15 cellular contexts compared by ENCODE assay signal in the genomic region with DNA sequence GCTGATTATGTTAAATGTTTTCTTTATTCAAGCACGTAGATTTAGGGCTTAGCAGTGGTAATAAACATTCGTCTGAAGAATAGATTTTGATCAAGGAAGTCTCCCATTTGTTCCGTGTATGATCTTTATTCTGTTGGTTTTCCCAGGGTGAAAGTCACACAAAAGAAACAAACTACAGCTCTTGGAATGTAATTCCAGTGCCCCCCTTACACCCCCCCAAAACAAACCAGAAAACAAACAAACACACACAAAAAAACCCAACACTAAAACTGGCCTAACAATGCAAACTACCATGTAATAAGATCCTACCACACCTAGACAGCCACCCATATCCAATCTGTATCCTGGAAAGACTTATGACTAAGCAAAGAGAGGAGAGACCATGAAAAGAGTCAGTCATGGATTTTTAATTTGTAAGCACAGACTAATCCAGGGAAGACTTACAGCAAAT.
A peak's percentile ranks its signal among the peaks of the same experiment; 100 is the strongest.
DNase-seq lines count a peak whose midpoint lies in the region; ATAC-seq, FAIRE-seq and TF ChIP-seq lines count a peak whose summit lies in the region.
"Had no signal": no experiment of that assay in that cellular context is flagged by ENCODE, and none has a peak within 500 bp of the region (broad histone marks: within the 10 kb centered on the region; RNA-seq: fewer than 3 reads in every experiment).

No MANE protein-coding gene starts in this region.

- no peaks in the 10 kb centered on the region for H3K27me3 Mint-ChIP-seq in mesothelial cell of epicardium (ENCODE audit: low read depth)

- H3K4me1 Mint-ChIP-seq in mesothelial cell of epicardium, result peaks cover 3% of the 10 kb centered on the region

- H3K36me3 ChIP-seq in esophagus squamous epithelium (no peaks in the 10 kb centered on the region), small intestine (ENCODE audit: control insufficient read depth in 2 of 2, insufficient read depth in 2 of 2, low read length in 2 of 2) (no peaks in the 10 kb centered on the region), suprapubic skin (no peaks in the 10 kb centered on the region)
- H3K36me3 ChIP-seq: BLaER1 had no signal

- H3K36me3 Mint-ChIP-seq in mesothelial cell of epicardium, result no peaks in the 10 kb centered on the region

- TF ChIP-seq EP300 in suprapubic skin (IDR thresholded peaks at IDR 0.05), result no peak

- peak overlapping the region; percentile 15 to 83 (median 74) for H3K27ac ChIP-seq in esophagus squamous epithelium
- H3K27ac ChIP-seq in small intestine (ENCODE audit: low read depth in 1 of 2, low read length in 1 of 2), result no peak overlapping the region
- H3K27ac ChIP-seq in suprapubic skin, result no peak overlapping the region
- H3K27ac ChIP-seq: BLaER1, parathyroid adenoma had no signal

- H3K9me3 ChIP-seq in esophagus squamous epithelium (no peaks in the 10 kb centered on the region), small intestine (ENCODE audit: control insufficient read depth, low read depth) (no peaks in the 10 kb centered on the region), suprapubic skin (no peaks in the 10 kb centered on the region)
- H3K9me3 ChIP-seq: BLaER1 had no signal

- intact Hi-C loops in esophagus squamous epithelium (cut with DNase I), result no loop called here

- H3K4me3 ChIP-seq in esophagus squamous epithelium (no peak overlapping the region), small intestine (ENCODE audit: low read depth in 1 of 2, low read length in 2 of 2) (no peak overlapping the region), suprapubic skin (no peak overlapping the region)
- H3K4me3 ChIP-seq: BLaER1 had no signal

- H3K27me3 ChIP-seq in esophagus squamous epithelium (no peaks in the 10 kb centered on the region), small intestine (ENCODE audit: control insufficient read depth in 2 of 2, insufficient read depth in 2 of 2, low read length in 2 of 2) (no peaks in the 10 kb centered on the region), suprapubic skin (no peaks in the 10 kb centered on the region)
- H3K27me3 ChIP-seq: BLaER1 had no signal

- no peak for TF ChIP-seq POLR2A in H54 (IDR thresholded peaks at IDR 0.05; ENCODE audit: low read depth, low read length)
- no peak for TF ChIP-seq POLR2A in esophagus squamous epithelium (IDR thresholded peaks at IDR 0.05)
- no peak for TF ChIP-seq POLR2A in suprapubic skin (IDR thresholded peaks at IDR 0.05)

- DNase-seq in H54 (ENCODE audit: insufficient read length, low spot score), result no peak
- peak; percentile 79 for DNase-seq in NCI-H69 (lab: John Stamatoyannopoulos, UW)
- DNase-seq in esophagus squamous epithelium (lab: John Stamatoyannopoulos, UW), result no peak
- peak; percentile 24 for DNase-seq in small intestine
- no peak for DNase-seq in mesothelial cell of epicardium (ENCODE audit: low spot score in 2 of 2, unreplicated experiment in 2 of 2)
- no peak for DNase-seq in suprapubic skin (ENCODE audit: low spot score in 2 of 2)
- DNase-seq: activated CD4-positive, alpha-beta T cell treated with anti-CD3 and anti-CD28 coated beads, Interleukin-2, amount 50 U/mL, for 4 hours; activated T-cell treated with anti-CD3 and anti-CD28 coated beads, Interleukin-2, amount 50 U/mL, for 72 hours; caudate nucleus; DMS79 treated with DMSO at 0.1 percent for 48 hours; NCI-H1694 treated with DMSO at 0.1 percent for 48 hours; OCI-M1 had no signal

- peaks cover 0 to 49% (median 10%) of the 10 kb centered on the region in 3 donors for H3K4me1 ChIP-seq in esophagus squamous epithelium
- H3K4me1 ChIP-seq in small intestine (ENCODE audit: control insufficient read depth in 2 of 2, insufficient read depth in 1 of 2, low read depth in 1 of 2, low read length in 1 of 2), result no peaks in the 10 kb centered on the region
- H3K4me1 ChIP-seq in suprapubic skin, result peaks cover 5% of the 10 kb centered on the region
- H3K4me1 ChIP-seq: BLaER1, parathyroid adenoma had no signal

- H3K9me3 Mint-ChIP-seq in mesothelial cell of epicardium, result peaks cover 20% of the 10 kb centered on the region
- H3K9me3 Mint-ChIP-seq: activated T-cell treated with anti-CD3 and anti-CD28 coated beads, Interleukin-2, amount 50 U/mL, for 72 hours had no signal

- H3K27ac Mint-ChIP-seq in mesothelial cell of epicardium, result no peak overlapping the region
- H3K27ac Mint-ChIP-seq: activated T-cell treated with anti-CD3 and anti-CD28 coated beads, Interleukin-2, amount 50 U/mL, for 72 hours had no signal

- FAIRE-seq in H54 (lab: Jason Lieb, UNC) (peak; percentile 52), small intestine (lab: Jason Lieb, UNC) (no peak)

- ATAC-seq in HG03097 (IDR thresholded peaks at IDR 0.05; ENCODE audit: low FRiP score, unreplicated experiment), result no peak
- ATAC-seq: activated T-cell treated with anti-CD3 and anti-CD28 coated beads, Interleukin-2, amount 50 U/mL, for 72 hours had no signal

- TF ChIP-seq CTCF in esophagus squamous epithelium (IDR thresholded peaks at IDR 0.05) (no peak), mesothelial cell of epicardium (IDR thresholded peaks at IDR 0.05; ENCODE audit: unreplicated experiment) (no peak), suprapubic skin (IDR thresholded peaks at IDR 0.05) (no peak)

- WGBS in esophagus squamous epithelium, 2 donors, result 32 to 53% methylated on average over 3 of the region's 3 CpGs
- WGBS in small intestine, 3 donors, result 4 to 38% (median 20%) methylated on average over 3 of the region's 3 CpGs
- WGBS in suprapubic skin, result 63% methylated on average over 3 of the region's 3 CpGs

- H3K4me3 Mint-ChIP-seq in mesothelial cell of epicardium, result no peak overlapping the region
- H3K4me3 Mint-ChIP-seq: activated T-cell treated with anti-CD3 and anti-CD28 coated beads, Interleukin-2, amount 50 U/mL, for 72 hours had no signal

Comparison
In these comparisons a context has a peak if more than half of its experiments do, and no peak if none do; other contexts are left out.
1. DNase-seq: peak in NCI-H69 (single experiment) and small intestine (single experiment); none in H54 (single experiment), esophagus squamous epithelium (single experiment), mesothelial cell of epicardium (0 of 2) and suprapubic skin (0 of 2).
2. H3K27ac ChIP-seq: peak in esophagus squamous epithelium (4 of 4); none in small intestine (0 of 2) and suprapubic skin (single experiment).